ENCODE assay signal across 2 cellular contexts in the genomic region with DNA sequence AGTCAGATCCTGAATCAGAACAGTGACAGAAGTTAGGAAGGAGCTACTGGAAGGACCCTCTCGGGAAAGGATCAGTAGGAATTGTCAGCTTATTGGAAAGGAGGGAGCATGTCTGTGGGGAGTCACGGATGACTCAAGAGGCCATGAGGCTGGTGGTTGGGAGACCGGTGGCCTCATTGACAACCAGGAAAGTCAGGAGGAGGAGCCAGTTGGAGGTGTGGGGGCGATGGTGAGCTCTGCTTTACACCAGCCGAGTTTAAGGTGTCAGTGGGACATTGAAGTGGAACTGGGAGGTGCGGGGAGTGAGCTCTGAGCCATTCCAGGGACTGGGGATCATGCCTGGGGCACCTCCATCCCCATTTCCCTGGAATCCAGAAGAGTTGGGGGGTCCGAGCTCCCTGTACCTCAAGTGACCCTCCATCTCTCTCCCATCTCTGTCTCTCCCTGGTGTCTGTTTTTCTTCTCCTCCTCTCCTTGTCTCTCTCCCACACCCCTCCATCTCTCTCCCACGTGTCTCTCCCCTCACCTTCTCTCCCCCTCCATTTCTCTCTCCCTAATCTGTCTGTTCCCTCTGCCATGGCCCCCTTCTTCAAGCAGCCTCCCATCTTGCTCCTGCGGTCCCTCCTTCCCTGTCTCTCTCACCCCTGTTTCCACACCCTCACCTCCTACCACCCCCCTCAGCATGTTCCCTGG.
TF ChIP-seq lines count a peak whose summit lies in the region.

No MANE protein-coding gene starts in this region.

TF ChIP-seq in SK-N-SH, 30 proteins besides CTCF, POLR2A, EP300 and RAD21 (continued from another document):
- TF ChIP-seq IRF3 (IDR thresholded peaks at IDR 0.05; ENCODE audit: low read depth, low read length) (no peak), USF1 (IDR thresholded peaks at IDR 0.05; ENCODE audit: borderline replicate concordance, low read depth) (no peak), ELF1 (IDR thresholded peaks at IDR 0.05) (no peak), FOSL2 (IDR thresholded peaks at IDR 0.05; ENCODE audit: borderline replicate concordance, low read depth) (no peak), JUND (IDR thresholded peaks at IDR 0.05) (no peak), RCOR1 (IDR thresholded peaks at IDR 0.05; ENCODE audit: low read length) (no peak), USF2 (IDR thresholded peaks at IDR 0.05; ENCODE audit: borderline replicate concordance, low read depth, low read length) (no peak), GATA2 (CRISPR knock-in tag; IDR thresholded peaks at IDR 0.05) (no peak), POLR2AphosphoS5 (IDR thresholded peaks at IDR 0.05; ENCODE audit: low read depth, low read length) (no peak), RFX5 (IDR thresholded peaks at IDR 0.05; ENCODE audit: low read length) (no peak), REST (IDR thresholded peaks at IDR 0.05; ENCODE audit: low read depth, low read length) (no peak), EZH2phosphoT487 (IDR thresholded peaks at IDR 0.05; ENCODE audit: borderline replicate concordance, low read depth) (no peak)
- TF ChIP-seq, protein P1, sequence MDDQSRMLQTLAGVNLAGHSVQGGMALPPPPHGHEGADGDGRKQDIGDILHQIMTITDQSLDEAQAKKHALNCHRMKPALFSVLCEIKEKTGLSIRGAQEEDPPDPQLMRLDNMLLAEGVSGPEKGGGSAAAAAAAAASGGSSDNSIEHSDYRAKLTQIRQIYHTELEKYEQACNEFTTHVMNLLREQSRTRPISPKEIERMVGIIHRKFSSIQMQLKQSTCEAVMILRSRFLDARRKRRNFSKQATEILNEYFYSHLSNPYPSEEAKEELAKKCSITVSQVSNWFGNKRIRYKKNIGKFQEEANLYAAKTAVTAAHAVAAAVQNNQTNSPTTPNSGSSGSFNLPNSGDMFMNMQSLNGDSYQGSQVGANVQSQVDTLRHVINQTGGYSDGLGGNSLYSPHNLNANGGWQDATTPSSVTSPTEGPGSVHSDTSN (IDR thresholded peaks at IDR 0.05) = no peak

TF ChIP-seq in SK-N-SH treated with all-trans-retinoic acid at 6 μM for 48 hours, 23 proteins besides CTCF, POLR2A, EP300 and RAD21 (continued from another document):
- TF ChIP-seq ZNF565 (CRISPR knock-in tag; conservative IDR thresholded peaks at IDR 0.05; ENCODE audit: low read depth) (no peak), ZFP3 (CRISPR knock-in tag; IDR thresholded peaks at IDR 0.05) (no peak), PATZ1 (CRISPR knock-in tag; IDR thresholded peaks at IDR 0.05; ENCODE audit: borderline replicate concordance) (no peak), ISL1 (CRISPR knock-in tag; IDR thresholded peaks at IDR 0.05) (no peak)
